Comparison of ENCODE assay signal across 1 cellular context in genomic region chr3:66220602-66221377, GRCh38.
TF ChIP-seq lines count a peak whose summit lies in the region.

Gene SLC25A26, plus strand, starts transcription at chr3:66221001. Its CDS starts 94 bp downstream, at chr3:66221095.

TF ChIP-seq in GM12878, 131 proteins besides CTCF, POLR2A, EP300 and RAD21 (continued from another document and continues in another):
- no peak for TF ChIP-seq HSF1 (IDR thresholded peaks at IDR 0.05; ENCODE audit: low read depth, low read length)
- 0 out of 2 replicates have a peak, but pooled peaks have one; percentile 31 for TF ChIP-seq CBX5 (IDR thresholded peaks at IDR 0.05; ENCODE audit: low read depth)
- 0 out of 2 replicates have a peak, but pooled peaks have one; percentile 72 for TF ChIP-seq MLLT1 (IDR thresholded peaks at IDR 0.05)
- peak; percentile 89 for TF ChIP-seq HDGF (IDR thresholded peaks at IDR 0.05)
- TF ChIP-seq EZH2 (IDR thresholded peaks at IDR 0.05; ENCODE audit: borderline replicate concordance, control insufficient read depth, low read depth, low read length): no peak
- TF ChIP-seq PAX5 (IDR thresholded peaks at IDR 0.05; ENCODE audit: borderline replicate concordance, low read depth, low read length): 0 out of 2 replicates have a peak, but pooled peaks have one; percentile 15
- no peak for TF ChIP-seq BCL3 (IDR thresholded peaks at IDR 0.05; ENCODE audit: borderline replicate concordance, insufficient read depth, low read depth, low read length, poor library complexity, severe bottlenecking)
- peak; percentile 93 for TF ChIP-seq USF1 (IDR thresholded peaks at IDR 0.05; ENCODE audit: borderline replicate concordance, extremely low read length, insufficient read depth, low read depth, low read length)
- no peak for TF ChIP-seq ZBTB11 (CRISPR knock-in tag; IDR thresholded peaks at IDR 0.05)
- no peak for TF ChIP-seq JUND (IDR thresholded peaks at IDR 0.05; ENCODE audit: low read depth, low read length)
- TF ChIP-seq ZNF592 (IDR thresholded peaks at IDR 0.05): no peak
- TF ChIP-seq ZNF207 (IDR thresholded peaks at IDR 0.05; ENCODE audit: borderline replicate concordance): no peak
- TF ChIP-seq ZBTB40 (IDR thresholded peaks at IDR 0.05; ENCODE audit: borderline replicate concordance): peak; percentile 79
- TF ChIP-seq ZNF622 (IDR thresholded peaks at IDR 0.05): no peak
- peak; percentile 96 for TF ChIP-seq SIN3A (IDR thresholded peaks at IDR 0.05; ENCODE audit: low read depth, low read length)
- TF ChIP-seq TAF1 (IDR thresholded peaks at IDR 0.05; ENCODE audit: borderline replicate concordance, low read depth, low read length): peak; percentile 86
- TF ChIP-seq MXI1 (IDR thresholded peaks at IDR 0.05; ENCODE audit: low read depth, low read length): peak; percentile 99
- TF ChIP-seq BACH1 (IDR thresholded peaks at IDR 0.05; ENCODE audit: borderline replicate concordance): no peak
- TF ChIP-seq RELA (IDR thresholded peaks at IDR 0.05; ENCODE audit: borderline replicate concordance, partially characterized antibody): peak; percentile 38
- TF ChIP-seq EGR1 (IDR thresholded peaks at IDR 0.05; ENCODE audit: borderline replicate concordance in 1 of 2, low read depth in 2 of 2, low read length in 2 of 2): 0 out of 3 replicates have a peak, but pooled peaks of 1 of the 2 experiments have one; percentile 45
- TF ChIP-seq WRNIP1 (IDR thresholded peaks at IDR 0.05; ENCODE audit: borderline replicate concordance, low read depth, low read length): 0 out of 2 replicates have a peak, but pooled peaks have one; percentile 53
- TF ChIP-seq CBFB (IDR thresholded peaks at IDR 0.05; ENCODE audit: low read depth): 0 out of 2 replicates have a peak, but pooled peaks have one; percentile 73
- TF ChIP-seq USF2 (IDR thresholded peaks at IDR 0.05; ENCODE audit: borderline replicate concordance, low read depth, low read length): peak; percentile 89
- TF ChIP-seq SMARCA5 (IDR thresholded peaks at IDR 0.05): no peak
- no peak for TF ChIP-seq NFYA (IDR thresholded peaks at IDR 0.05; ENCODE audit: borderline replicate concordance, low read depth, low read length)
- TF ChIP-seq ZNF687 (IDR thresholded peaks at IDR 0.05): peak; percentile 65
